ENCODE assay signal across 19 cellular contexts in the genomic region with DNA sequence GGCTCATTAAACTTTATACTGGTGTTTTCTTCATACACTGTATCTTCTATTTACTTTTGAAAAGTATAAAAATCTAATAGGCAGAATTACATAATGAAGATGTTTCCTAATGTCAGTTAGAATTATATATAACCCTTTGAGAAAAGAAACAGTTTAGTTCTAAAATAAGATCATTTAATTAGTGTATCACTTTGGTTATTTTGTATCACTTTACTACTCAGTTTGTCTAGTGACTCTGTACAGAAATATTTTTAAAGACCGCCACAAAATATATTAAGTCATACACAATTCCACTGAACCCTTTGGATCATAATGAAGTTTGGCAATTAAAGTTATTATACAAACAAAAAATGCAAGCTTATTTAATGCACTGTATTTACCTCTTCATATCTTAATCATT. TPM values are rescaled to one million over a fixed set of nuclear protein-coding genes. Genes with fewer than 3 reads are reported as not detected.
DNase-seq lines count a peak whose midpoint lies in the region; ATAC-seq, FAIRE-seq and TF ChIP-seq lines count a peak whose summit lies in the region.
"Had no signal": no experiment of that assay in that cellular context is flagged by ENCODE, and none has a peak within 500 bp of the region (broad histone marks: within the 10 kb centered on the region; RNA-seq: fewer than 3 reads in every experiment).

No MANE protein-coding gene starts in this region.

- H3K9me3 ChIP-seq in SK-N-SH: no peaks in the 10 kb centered on the region; the same call in 1 of the 2 replicates
- H3K9me3 ChIP-seq in kidney (ENCODE audit: control insufficient read depth in 1 of 2, low read length in 2 of 2): no peaks in the 10 kb centered on the region
- no peaks in the 10 kb centered on the region for H3K9me3 ChIP-seq in testis

- peaks cover 13% of the 10 kb centered on the region for H3K4me1 Mint-ChIP-seq in stimulated activated effector memory CD8-positive, alpha-beta T cell treated with anti-CD3 and anti-CD28 coated beads, Interleukin-12 subunit alpha, Interleukin-12 subunit beta, amount 100 ng/mL, for 72 hours
- H3K4me1 Mint-ChIP-seq in Calu3 (ENCODE audit: low read depth, unreplicated experiment): peaks cover 9% of the 10 kb centered on the region

- peaks cover 12 to 25% of the 10 kb centered on the region in 2 experiments; a peak in 3 of 4 replicates for H3K4me1 ChIP-seq in SK-N-SH (ENCODE audit: control insufficient read depth in 1 of 2, insufficient read depth in 2 of 2, low read depth in 1 of 2, low read length in 1 of 2)
- H3K4me1 ChIP-seq in kidney (ENCODE audit: control insufficient read depth in 1 of 2, insufficient read depth in 1 of 2, low read depth in 1 of 2, low read length in 2 of 2): no peaks in the 10 kb centered on the region
- H3K4me1 ChIP-seq in testis: no peaks in the 10 kb centered on the region

- no peaks in the 10 kb centered on the region; the same call in none of the 2 replicates for H3K79me2 ChIP-seq in SK-N-SH (ENCODE audit: insufficient read depth)

- POLR2A ChIA-PET in SK-N-SH (lab: Yijun Ruan, JAX): no interaction called here

- BruUV-seq in Calu3 (replicated peaks; lab: Mats Ljungman, UMichigan): no TSS peak

- no peak for ATAC-seq in stimulated activated effector memory CD8-positive, alpha-beta T cell treated with anti-CD3 and anti-CD28 coated beads, Interleukin-12 subunit alpha, Interleukin-12 subunit beta, amount 100 ng/mL, for 72 hours
- ATAC-seq: Right ventricle myocardium inferior had no signal

- no peak overlapping the region for H3K4me3 ChIP-seq in HL-60 (replicated peaks; ENCODE audit: insufficient read depth, low read length)
- H3K4me3 ChIP-seq in SK-N-SH (ENCODE audit: low read depth in 2 of 2, low read length in 1 of 2): no peak overlapping the region
- no peak overlapping the region for H3K4me3 ChIP-seq in kidney (ENCODE audit: low read length in 2 of 2)
- no peak overlapping the region for H3K4me3 ChIP-seq in testis
- H3K4me3 ChIP-seq in dorsolateral prefrontal cortex: no peak overlapping the region

- no peak overlapping the region for H3K9ac ChIP-seq in SK-N-SH
- H3K9ac ChIP-seq in kidney (ENCODE audit: low read length in 2 of 2): no peak overlapping the region
- H3K9ac ChIP-seq: KMS-11 had no signal

- no peaks in the 10 kb centered on the region for H3K27me3 Mint-ChIP-seq in Calu3 (ENCODE audit: unreplicated experiment)

- TF ChIP-seq RAD21 in SK-N-SH (IDR thresholded peaks at IDR 0.05; ENCODE audit: low read length): no peak

- WGBS in SK-N-SH (ENCODE audit: low lambda C conversion rate): 57% methylated on average over 1 of the region's 1 CpG
- WGBS in testis, 2 donors: 85 to 89% methylated on average over 1 of the region's 1 CpG

- peaks cover 7% of the 10 kb centered on the region for H3F3A ChIP-seq in SK-N-SH (replicated peaks; ENCODE audit: insufficient read depth)

- no peak for TF ChIP-seq POLR2A in testis (IDR thresholded peaks at IDR 0.05)

- H2AFZ ChIP-seq in SK-N-SH (ENCODE audit: low read depth): no peak overlapping the region

- DNase-seq in HL-60 (ENCODE audit: low read depth in 1 of 2, low spot score in 1 of 2): no peak
- no peak for DNase-seq in SK-N-SH
- no peak for DNase-seq in kidney
- DNase-seq in stimulated activated effector memory CD8-positive, alpha-beta T cell treated with anti-CD3 and anti-CD28 coated beads, Interleukin-12 subunit alpha, Interleukin-12 subunit beta, amount 100 ng/mL, for 72 hours (ENCODE audit: low spot score in 2 of 2): no peak
- no peak for DNase-seq in testis
- DNase-seq in dorsolateral prefrontal cortex: no peak
- no peak for DNase-seq in Calu3
- DNase-seq: AML-193, DMS 273 treated with DMSO at 0.1 percent for 48 hours, DND-41, H7, HFFc6, NCI-H1417, NCI-H226, NCI-H524, NCI-H82 had no signal

- H3K4me2 ChIP-seq in SK-N-SH: no peak overlapping the region
- H3K4me2 ChIP-seq: KMS-11 had no signal

- H4K20me1 ChIP-seq in SK-N-SH (ENCODE audit: insufficient read depth): no peaks in the 10 kb centered on the region

- peak; percentile 64 for FAIRE-seq in kidney (lab: Jason Lieb, UNC)

- H3K4me3 Mint-ChIP-seq in stimulated activated effector memory CD8-positive, alpha-beta T cell treated with anti-CD3 and anti-CD28 coated beads, Interleukin-12 subunit alpha, Interleukin-12 subunit beta, amount 100 ng/mL, for 72 hours: no peak overlapping the region
- H3K4me3 Mint-ChIP-seq in Calu3 (ENCODE audit: low read depth, unreplicated experiment): no peak overlapping the region
- H3K4me3 Mint-ChIP-seq: CD14-positive monocyte, HFFc6 had no signal

- CTCF ChIA-PET in SK-N-SH (lab: Yijun Ruan, JAX): no interaction called here
- CTCF ChIA-PET in Calu3 (lab: Charles Lee): no interaction called here

- H3K27me3 ChIP-seq in HL-60 (ENCODE audit: insufficient read depth, poor library complexity, severe bottlenecking): no peaks in the 10 kb centered on the region
- no peaks in the 10 kb centered on the region for H3K27me3 ChIP-seq in SK-N-SH (ENCODE audit: insufficient read depth)
- H3K27me3 ChIP-seq in testis: no peaks in the 10 kb centered on the region
- no peaks in the 10 kb centered on the region for H3K27me3 ChIP-seq in dorsolateral prefrontal cortex

- H3K9me3 Mint-ChIP-seq in stimulated activated effector memory CD8-positive, alpha-beta T cell treated with anti-CD3 and anti-CD28 coated beads, Interleukin-12 subunit alpha, Interleukin-12 subunit beta, amount 100 ng/mL, for 72 hours: no peaks in the 10 kb centered on the region
- H3K9me3 Mint-ChIP-seq in Calu3 (ENCODE audit: low read depth, unreplicated experiment): no peaks in the 10 kb centered on the region
- H3K9me3 Mint-ChIP-seq: CD14-positive monocyte, HFFc6 had no signal

- TF ChIP-seq EP300 in SK-N-SH (IDR thresholded peaks at IDR 0.05; ENCODE audit: borderline replicate concordance in 1 of 2, low read depth in 1 of 2, low read length in 1 of 2): peak in 1 of 2 experiments; percentile 48; a peak in 1 of 4 replicates

- H3K27ac ChIP-seq in HL-60 (replicated peaks) (peak overlapping the region; percentile 61; the same call in 1 of the 2 replicates), SK-N-SH (ENCODE audit: low read depth in 2 of 2, low read length in 1 of 2) (no peak overlapping the region), kidney (ENCODE audit: low read depth in 2 of 2, low read length in 2 of 2) (no peak overlapping the region), testis (no peak overlapping the region), dorsolateral prefrontal cortex (peak overlapping the region in 5 of 59 donors; percentile 1 to 52 (median 15))
- H3K27ac ChIP-seq: KMS-11 had no signal

- no peaks in the 10 kb centered on the region for H3K36me3 Mint-ChIP-seq in stimulated activated effector memory CD8-positive, alpha-beta T cell treated with anti-CD3 and anti-CD28 coated beads, Interleukin-12 subunit alpha, Interleukin-12 subunit beta, amount 100 ng/mL, for 72 hours
- no peaks in the 10 kb centered on the region for H3K36me3 Mint-ChIP-seq in Calu3 (ENCODE audit: insufficient read depth, unreplicated experiment)
- H3K36me3 Mint-ChIP-seq: CD14-positive monocyte had no signal

- H3K27ac Mint-ChIP-seq in stimulated activated effector memory CD8-positive, alpha-beta T cell treated with anti-CD3 and anti-CD28 coated beads, Interleukin-12 subunit alpha, Interleukin-12 subunit beta, amount 100 ng/mL, for 72 hours: peak overlapping the region; percentile 6
- H3K27ac Mint-ChIP-seq in Calu3 (ENCODE audit: unreplicated experiment): no peak overlapping the region
- H3K27ac Mint-ChIP-seq: HFFc6 had no signal

- TF ChIP-seq CTCF in HL-60 (IDR thresholded peaks at IDR 0.05; ENCODE audit: insufficient read depth, low read length) (no peak), SK-N-SH (IDR thresholded peaks at IDR 0.05) (no peak), kidney (IDR thresholded peaks at IDR 0.05; ENCODE audit: borderline replicate concordance, extremely low read depth, insufficient read depth) (no peak), testis (IDR thresholded peaks at IDR 0.05) (no peak), dorsolateral prefrontal cortex (IDR thresholded peaks at IDR 0.05 in 54 of 56, conservative IDR thresholded peaks at IDR 0.05 in 2 of 56; ENCODE audit: low read depth in 1 of 56, partially characterized antibody in 56 of 56) (no peak), Calu3 (IDR thresholded peaks at IDR 0.05; ENCODE audit: unreplicated experiment) (no peak)

- intact Hi-C loops in kidney (cut with DNase I) (no loop called here), testis (cut with DNase I; ENCODE audit: low total_unique reads) (no loop called here), dorsolateral prefrontal cortex (cut with DNase I) (no loop called here), Calu3 (cut with micrococcal nuclease; ENCODE audit: unreplicated experiment) (no loop called here)

- H3K36me3 ChIP-seq in SK-N-SH (replicated peaks in 1 of 2; ENCODE audit: control insufficient read depth in 1 of 2, insufficient read depth in 2 of 2, low read length in 1 of 2): peaks cover 0 to 2% of the 10 kb centered on the region in 2 experiments
- no peaks in the 10 kb centered on the region for H3K36me3 ChIP-seq in kidney (ENCODE audit: control insufficient read depth in 1 of 2, insufficient read depth in 2 of 2, low read length in 2 of 2)
- no peaks in the 10 kb centered on the region for H3K36me3 ChIP-seq in testis (ENCODE audit: low read depth, missing control alignments)

- no peaks in the 10 kb centered on the region for H3K9me2 ChIP-seq in SK-N-SH

TF ChIP-seq in SK-N-SH, 30 proteins besides CTCF, POLR2A, EP300 and RAD21 (continues in another document):
- TF ChIP-seq GABPA (IDR thresholded peaks at IDR 0.05; ENCODE audit: low read depth): no peak
- TF ChIP-seq, protein P1, sequence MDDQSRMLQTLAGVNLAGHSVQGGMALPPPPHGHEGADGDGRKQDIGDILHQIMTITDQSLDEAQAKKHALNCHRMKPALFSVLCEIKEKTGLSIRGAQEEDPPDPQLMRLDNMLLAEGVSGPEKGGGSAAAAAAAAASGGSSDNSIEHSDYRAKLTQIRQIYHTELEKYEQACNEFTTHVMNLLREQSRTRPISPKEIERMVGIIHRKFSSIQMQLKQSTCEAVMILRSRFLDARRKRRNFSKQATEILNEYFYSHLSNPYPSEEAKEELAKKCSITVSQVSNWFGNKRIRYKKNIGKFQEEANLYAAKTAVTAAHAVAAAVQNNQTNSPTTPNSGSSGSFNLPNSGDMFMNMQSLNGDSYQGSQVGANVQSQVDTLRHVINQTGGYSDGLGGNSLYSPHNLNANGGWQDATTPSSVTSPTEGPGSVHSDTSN (IDR thresholded peaks at IDR 0.05): peak; percentile 28; the same call in 1 of the 2 replicates
- TF ChIP-seq TCF12 (IDR thresholded peaks at IDR 0.05): peak; percentile 47
- TF ChIP-seq TEAD4 (IDR thresholded peaks at IDR 0.05; ENCODE audit: borderline replicate concordance, insufficient read depth): peak; percentile 39; the same call in 1 of the 2 replicates
- TF ChIP-seq GATA2 (CRISPR knock-in tag; IDR thresholded peaks at IDR 0.05): no peak

RNA-seq across cellular contexts. Expression of gene RFX3, which starts 15.0 kb away (rescaled TPM):
- polyA plus RNA-seq in SK-N-SH (2012; rRNA removed) (1.7 and 2.1 TPM in 2 replicates), kidney (ENCODE audit: insufficient read depth, low read depth, low replicate concordance) (1.6 TPM), testis (ENCODE audit: insufficient read depth, low read depth, low replicate concordance) (45.3 TPM)
- polyA plus RNA-seq in SK-N-SH (2012; cell fraction: cytosol; rRNA removed): 1.0 and 1.5 TPM in 2 replicates
- polyA plus RNA-seq in SK-N-SH (2012; cell fraction: nucleus; rRNA removed): 2.6 and 5.5 TPM in 2 replicates
- total RNA-seq in kidney (17.8 TPM), testis (10 to 100 TPM; 29.7 to 30.7 TPM), dorsolateral prefrontal cortex (10 to 100 TPM; 34.7 to 99.1 (median 60.1) TPM), Calu3 (2022) (10.0 and 10.1 TPM in 2 replicates)
